ENCODE assay signal across 25 cellular contexts in genomic region chr17:43549496-43549895, GRCh38. TPM values are rescaled to one million over a fixed set of nuclear protein-coding genes. Genes with fewer than 3 reads are reported as not detected.
"Had no signal": no experiment of that assay in that cellular context is flagged by ENCODE, and none has a peak within 500 bp of the region (broad histone marks: within the 10 kb centered on the region; RNA-seq: fewer than 3 reads in every experiment).

No MANE protein-coding gene starts in this region.

- H3K36me3 ChIP-seq: esophagus muscularis mucosa, gastroesophageal sphincter, sigmoid colon, upper lobe of left lung had no signal

- H3K27ac Mint-ChIP-seq: activated CD4-positive, alpha-beta T cell treated with anti-CD3 and anti-CD28 coated beads, Interleukin-2, amount 10 ng/mL, durations not matched to agents 7 days and 5 days; activated CD8-positive, alpha-beta memory T cell treated with anti-CD3 and anti-CD28 coated beads, Interleukin-2, amount 10 ng/mL, durations not matched to agents 7 days and 5 days; activated CD8-positive, alpha-beta T cell treated with anti-CD3 and anti-CD28 coated beads for 36 hours; activated naive CD4-positive, alpha-beta T cell treated with anti-CD3 and anti-CD28 coated beads, Interleukin-2, amount 10 ng/mL, durations not matched to agents 7 days and 5 days; activated naive CD8-positive, alpha-beta T cell treated with anti-CD3 and anti-CD28 coated beads, Interleukin-2, amount 50 U/mL, for 24 hours; nephron progenitor cell; stimulated activated naive B cell treated with anti-CD40 and anti-IgM and Interleukin-4, amounts not matched to agents 10 μg/mL and 1 μg/mL and 100 μg/mL, for 72 hours; T-helper 17 cell had no signal

- DNase-seq: activated CD4-positive, alpha-beta T cell treated with anti-CD3 and anti-CD28 coated beads, Interleukin-2, amount 10 ng/mL, durations not matched to agents 7 days and 5 days; activated CD4-positive, CD25-positive, alpha-beta regulatory T cell treated with anti-CD3 and anti-CD28 coated beads, Interleukin-2, amount 50 U/mL, for 72 hours; activated CD8-positive, alpha-beta memory T cell treated with anti-CD3 and anti-CD28 coated beads, Interleukin-2, amount 10 ng/mL, durations not matched to agents 7 days and 5 days; activated CD8-positive, alpha-beta T cell treated with anti-CD3 and anti-CD28 coated beads for 36 hours; activated effector memory CD4-positive, alpha-beta T cell treated with anti-CD3 and anti-CD28 coated beads, Interleukin-2, amount 50 U/mL, for 16 hours; activated naive CD4-positive, alpha-beta T cell treated with anti-CD3 and anti-CD28 coated beads, Interleukin-2, amount 10 ng/mL, durations not matched to agents 7 days and 5 days; activated naive CD8-positive, alpha-beta T cell treated with anti-CD3 and anti-CD28 coated beads, Interleukin-2, amount 50 U/mL, for 24 hours; activated T-cell treated with anti-CD3 and anti-CD28 coated beads for 4 hours; head of caudate nucleus; hypothalamus; left ventricle myocardium superior; nephron progenitor cell; posterior cingulate gyrus; sigmoid colon; stimulated activated CD4-positive, alpha-beta T cell treated with anti-CD3 and anti-CD28 coated beads, Interleukin-15, amount 100 ng/mL, for 24 hours; stimulated activated CD4-positive, alpha-beta T cell treated with anti-CD3 and anti-CD28 coated beads, Interleukin-2, amount 100 ng/mL, for 48 hours; stimulated activated CD8-positive, alpha-beta memory T cell treated with anti-CD3 and anti-CD28 coated beads, Interleukin-4, amount 100 ng/mL, for 48 hours; stimulated activated naive B cell treated with anti-CD40 and anti-IgM and Interleukin-4, amounts not matched to agents 10 μg/mL and 1 μg/mL and 100 μg/mL, for 72 hours; T-helper 17 cell; upper lobe of left lung had no signal

- H3K36me3 Mint-ChIP-seq: activated CD8-positive, alpha-beta memory T cell treated with anti-CD3 and anti-CD28 coated beads, Interleukin-2, amount 10 ng/mL, durations not matched to agents 7 days and 5 days; activated naive CD4-positive, alpha-beta T cell treated with anti-CD3 and anti-CD28 coated beads, Interleukin-2, amount 10 ng/mL, durations not matched to agents 7 days and 5 days; stimulated activated naive B cell treated with anti-CD40 and anti-IgM and Interleukin-4, amounts not matched to agents 10 μg/mL and 1 μg/mL and 100 μg/mL, for 72 hours had no signal

- ATAC-seq: activated CD8-positive, alpha-beta memory T cell treated with anti-CD3 and anti-CD28 coated beads, Interleukin-2, amount 10 ng/mL, durations not matched to agents 7 days and 5 days; activated CD8-positive, alpha-beta T cell treated with anti-CD3 and anti-CD28 coated beads for 36 hours; activated naive CD8-positive, alpha-beta T cell treated with anti-CD3 and anti-CD28 coated beads, Interleukin-2, amount 50 U/mL, for 24 hours; gastroesophageal sphincter; left ventricle myocardium superior; stimulated activated naive B cell treated with anti-CD40 and anti-IgM and Interleukin-4, amounts not matched to agents 10 μg/mL and 1 μg/mL and 100 μg/mL, for 72 hours; T-helper 17 cell had no signal

- H3K9me3 ChIP-seq: esophagus muscularis mucosa, gastroesophageal sphincter, sigmoid colon, upper lobe of left lung had no signal

- H3K4me2 ChIP-seq: smooth muscle cell had no signal

- H3K4me3 Mint-ChIP-seq: activated CD4-positive, alpha-beta T cell treated with anti-CD3 and anti-CD28 coated beads, Interleukin-2, amount 10 ng/mL, durations not matched to agents 7 days and 5 days; activated CD8-positive, alpha-beta memory T cell treated with anti-CD3 and anti-CD28 coated beads, Interleukin-2, amount 10 ng/mL, durations not matched to agents 7 days and 5 days; activated CD8-positive, alpha-beta T cell treated with anti-CD3 and anti-CD28 coated beads for 36 hours; activated naive CD4-positive, alpha-beta T cell treated with anti-CD3 and anti-CD28 coated beads, Interleukin-2, amount 10 ng/mL, durations not matched to agents 7 days and 5 days; activated naive CD8-positive, alpha-beta T cell treated with anti-CD3 and anti-CD28 coated beads, Interleukin-2, amount 50 U/mL, for 24 hours; nephron progenitor cell; stimulated activated naive B cell treated with anti-CD40 and anti-IgM and Interleukin-4, amounts not matched to agents 10 μg/mL and 1 μg/mL and 100 μg/mL, for 72 hours; T-helper 17 cell had no signal

- H3K27ac ChIP-seq: esophagus muscularis mucosa, gastroesophageal sphincter, sigmoid colon, upper lobe of left lung, VCaP had no signal

- H3K9me3 Mint-ChIP-seq: activated CD4-positive, alpha-beta T cell treated with anti-CD3 and anti-CD28 coated beads, Interleukin-2, amount 10 ng/mL, durations not matched to agents 7 days and 5 days; activated CD8-positive, alpha-beta T cell treated with anti-CD3 and anti-CD28 coated beads for 36 hours; activated naive CD4-positive, alpha-beta T cell treated with anti-CD3 and anti-CD28 coated beads, Interleukin-2, amount 10 ng/mL, durations not matched to agents 7 days and 5 days; activated naive CD8-positive, alpha-beta T cell treated with anti-CD3 and anti-CD28 coated beads, Interleukin-2, amount 50 U/mL, for 24 hours; nephron progenitor cell; stimulated activated naive B cell treated with anti-CD40 and anti-IgM and Interleukin-4, amounts not matched to agents 10 μg/mL and 1 μg/mL and 100 μg/mL, for 72 hours had no signal

- H3K4me3 ChIP-seq: esophagus muscularis mucosa, gastroesophageal sphincter, sigmoid colon, smooth muscle cell, upper lobe of left lung had no signal

RNA-seq across cellular contexts. Expression of gene ETV4, which starts 3.4 kb away (rescaled TPM):
- total RNA-seq: mononuclear cell, T-helper 17 cell had no signal
